In the genomic region with DNA sequence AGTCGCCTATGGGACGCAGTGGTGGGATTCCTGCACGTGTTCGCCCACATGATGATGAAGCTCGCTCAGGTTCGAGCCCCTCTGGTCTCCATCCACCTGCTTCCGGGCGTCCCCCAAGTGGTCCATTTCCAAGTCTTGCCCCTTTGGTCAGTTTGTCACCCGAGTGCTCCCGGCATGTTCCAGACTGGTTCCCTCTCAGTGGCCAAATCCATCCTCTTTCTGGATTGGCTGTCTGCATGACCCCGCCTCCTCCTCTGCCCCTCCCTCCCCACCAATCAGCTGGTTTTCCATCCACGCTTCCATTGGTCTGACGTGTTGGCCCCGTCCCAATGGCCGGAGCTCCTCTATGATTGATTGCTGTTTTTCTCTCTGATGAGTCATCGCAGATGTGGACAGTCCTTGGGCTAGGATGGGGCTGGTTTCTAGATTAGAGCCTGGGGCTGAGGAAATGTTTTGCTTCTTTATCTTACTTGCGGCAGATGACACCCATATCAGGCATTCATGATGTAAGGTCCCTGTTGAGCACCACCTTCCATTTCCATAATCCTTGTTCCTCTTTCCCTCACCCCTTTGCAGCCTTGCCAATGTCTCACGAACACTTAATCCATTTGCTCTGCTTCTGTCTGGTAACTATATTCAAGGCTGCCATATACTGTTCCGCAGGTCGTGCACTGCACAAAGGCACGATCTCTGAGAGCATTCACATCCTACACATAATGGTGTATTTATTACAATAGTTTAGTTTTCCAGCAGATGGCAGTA, we compare ENCODE assay signal across 8 cellular contexts.
DNase-seq lines count a peak whose midpoint lies in the region; ATAC-seq and TF ChIP-seq lines count a peak whose summit lies in the region.

No MANE protein-coding gene starts in this region.

- H3K27ac ChIP-seq in KMS-11 (no peak overlapping the region; the same call in 1 of the 2 replicates), SK-N-SH (ENCODE audit: low read depth in 2 of 2, low read length in 1 of 2) (peak overlapping the region; percentile 71 to 92), substantia nigra (ENCODE audit: low read depth, low read length, poor library complexity, severe bottlenecking) (peak overlapping the region; percentile 80)

- peak in 1 of 2 experiments; percentile 63; a peak in 1 of 4 replicates for TF ChIP-seq EP300 in SK-N-SH (IDR thresholded peaks at IDR 0.05; ENCODE audit: borderline replicate concordance in 1 of 2, low read depth in 1 of 2, low read length in 1 of 2)

- POLR2A ChIA-PET in SK-N-SH (lab: Yijun Ruan, JAX): interaction anchor here (0.5 to 1.7 kb wide), 5 partner anchors 75 to 386 kb away, joined by 3 to 8 read pairs (median 4); partner anchors contain the start of genes EIF3K, MRPS12 and SARS2

- no peaks in the 10 kb centered on the region for H3K36me3 Mint-ChIP-seq in chondrocyte (ENCODE audit: low read depth)

- TF ChIP-seq CTCF in KMS-11 (conservative IDR thresholded peaks at IDR 0.05; ENCODE audit: low read depth, low read length) (peak; percentile 87; the same call in 1 of the 2 replicates), SK-N-SH (IDR thresholded peaks at IDR 0.05) (peak; percentile 73), chondrocyte (IDR thresholded peaks at IDR 0.05) (peak; percentile 92)

- peaks cover 10% of the 10 kb centered on the region for H3K4me1 ChIP-seq in KMS-11 (ENCODE audit: low read depth, poor library complexity, severe bottlenecking)
- H3K4me1 ChIP-seq in SK-N-SH (ENCODE audit: control insufficient read depth in 1 of 2, insufficient read depth in 2 of 2, low read depth in 1 of 2, low read length in 1 of 2): peaks cover 4 to 17% of the 10 kb centered on the region in 2 experiments; a peak in 2 of 4 replicates

- H3K4me1 Mint-ChIP-seq in chondrocyte (ENCODE audit: low read depth): peaks cover 10% of the 10 kb centered on the region

- H3K9me2 ChIP-seq in SK-N-SH: no peaks in the 10 kb centered on the region

- H3K4me3 Mint-ChIP-seq in chondrocyte (ENCODE audit: unreplicated experiment): no peak overlapping the region

- H3F3A ChIP-seq in SK-N-SH (replicated peaks; ENCODE audit: insufficient read depth): peaks cover 10% of the 10 kb centered on the region

- H3K79me2 ChIP-seq in KMS-11 (ENCODE audit: insufficient read depth, low read depth): no peaks in the 10 kb centered on the region
- H3K79me2 ChIP-seq in SK-N-SH (ENCODE audit: insufficient read depth): no peaks in the 10 kb centered on the region

- H3K36me3 ChIP-seq in KMS-11 (ENCODE audit: insufficient read depth): no peaks in the 10 kb centered on the region
- no peaks in the 10 kb centered on the region for H3K36me3 ChIP-seq in SK-N-SH (replicated peaks in 1 of 2; ENCODE audit: control insufficient read depth in 1 of 2, insufficient read depth in 2 of 2, low read length in 1 of 2)

- DNase-seq in A172 (ENCODE audit: low spot score): peak; percentile 99
- DNase-seq in GDM1 (lab: John Stamatoyannopoulos, UW): peak; percentile 40
- peak; percentile 93 for DNase-seq in SK-N-SH
- DNase-seq in chondrocyte (ENCODE audit: low spot score): peak; percentile 82
- DNase-seq in left lobe of liver (ENCODE audit: low spot score): peak; percentile 50
- peak in 48 of 49 donors; percentile 11 to 90 (median 60) for DNase-seq in substantia nigra (lab: John Stamatoyannopoulos, UW)

- H2AFZ ChIP-seq in KMS-11 (ENCODE audit: low read depth) (peak overlapping the region; percentile 80), SK-N-SH (ENCODE audit: low read depth) (peak overlapping the region; percentile 82)

- H3K27me3 ChIP-seq in KMS-11 (ENCODE audit: insufficient read depth, low read depth) (no peaks in the 10 kb centered on the region; the same call in 1 of the 2 replicates), SK-N-SH (ENCODE audit: insufficient read depth) (no peaks in the 10 kb centered on the region)

- H3K27ac Mint-ChIP-seq in chondrocyte (ENCODE audit: unreplicated experiment): peak overlapping the region; percentile 70

- H4K20me1 ChIP-seq in KMS-11 (ENCODE audit: insufficient read depth): no peaks in the 10 kb centered on the region
- no peaks in the 10 kb centered on the region for H4K20me1 ChIP-seq in SK-N-SH (ENCODE audit: insufficient read depth)

- H3K9ac ChIP-seq in KMS-11 (no peak overlapping the region), SK-N-SH (peak overlapping the region; percentile 45; the same call in 1 of the 2 replicates)

- no peaks in the 10 kb centered on the region for H3K9me3 Mint-ChIP-seq in chondrocyte (ENCODE audit: low read depth)

- H3K9me3 ChIP-seq in SK-N-SH: no peaks in the 10 kb centered on the region

- H3K4me2 ChIP-seq in KMS-11: peak overlapping the region; percentile 49
- peak overlapping the region; percentile 67 for H3K4me2 ChIP-seq in SK-N-SH

- 12% methylated on average over 19 of the region's 21 CpGs for WGBS in SK-N-SH (ENCODE audit: low lambda C conversion rate)

- peaks cover 4% of the 10 kb centered on the region for H3K27me3 Mint-ChIP-seq in chondrocyte (ENCODE audit: low read depth)

- H3K4me3 ChIP-seq in KMS-11 (IDR thresholded peaks at IDR 0.05; ENCODE audit: insufficient read depth, low read depth, low read length): no peak overlapping the region
- peak overlapping the region; percentile 52 to 56 for H3K4me3 ChIP-seq in SK-N-SH (ENCODE audit: low read depth in 2 of 2, low read length in 1 of 2)

- CTCF ChIA-PET in SK-N-SH (lab: Yijun Ruan, JAX): interaction anchor here (0.6 to 2.5 kb wide), 17 partner anchors 11 to 642 kb away, joined by 3 to 32 read pairs (median 4); partner anchors contain the start of genes EIF3K, FAM98C and MAP4K1

- no peak for TF ChIP-seq RAD21 in SK-N-SH (IDR thresholded peaks at IDR 0.05; ENCODE audit: low read length)

- ATAC-seq in left lobe of liver (peak; percentile 95), HG03095 (IDR thresholded peaks at IDR 0.05; ENCODE audit: unreplicated experiment) (no peak)

TF ChIP-seq in SK-N-SH, 30 proteins besides CTCF, POLR2A, EP300 and RAD21 (continues in another document):
- TF ChIP-seq EZH2phosphoT487 (IDR thresholded peaks at IDR 0.05; ENCODE audit: borderline replicate concordance, low read depth) (no peak), MXI1 (IDR thresholded peaks at IDR 0.05; ENCODE audit: low read depth, low read length) (peak; percentile 74), RFX5 (IDR thresholded peaks at IDR 0.05; ENCODE audit: low read length) (peak; percentile 83), SMC3 (IDR thresholded peaks at IDR 0.05; ENCODE audit: low read depth, low read length) (peak; percentile 50; the same call in 1 of the 2 replicates), CHD2 (IDR thresholded peaks at IDR 0.05; ENCODE audit: low read length, partially characterized antibody) (peak; percentile 34), TEAD4 (IDR thresholded peaks at IDR 0.05; ENCODE audit: borderline replicate concordance, insufficient read depth) (no peak), NRF1 (IDR thresholded peaks at IDR 0.05; ENCODE audit: low read depth, low read length) (no peak), ELF1 (IDR thresholded peaks at IDR 0.05) (no peak), RCOR1 (IDR thresholded peaks at IDR 0.05; ENCODE audit: low read length) (peak; percentile 48), TCF12 (IDR thresholded peaks at IDR 0.05) (peak; percentile 73; the same call in 1 of the 2 replicates), TAF1 (IDR thresholded peaks at IDR 0.05; ENCODE audit: borderline replicate concordance, low read depth, low read length) (no peak), GABPA (IDR thresholded peaks at IDR 0.05; ENCODE audit: low read depth) (no peak)
- TF ChIP-seq, protein P1, sequence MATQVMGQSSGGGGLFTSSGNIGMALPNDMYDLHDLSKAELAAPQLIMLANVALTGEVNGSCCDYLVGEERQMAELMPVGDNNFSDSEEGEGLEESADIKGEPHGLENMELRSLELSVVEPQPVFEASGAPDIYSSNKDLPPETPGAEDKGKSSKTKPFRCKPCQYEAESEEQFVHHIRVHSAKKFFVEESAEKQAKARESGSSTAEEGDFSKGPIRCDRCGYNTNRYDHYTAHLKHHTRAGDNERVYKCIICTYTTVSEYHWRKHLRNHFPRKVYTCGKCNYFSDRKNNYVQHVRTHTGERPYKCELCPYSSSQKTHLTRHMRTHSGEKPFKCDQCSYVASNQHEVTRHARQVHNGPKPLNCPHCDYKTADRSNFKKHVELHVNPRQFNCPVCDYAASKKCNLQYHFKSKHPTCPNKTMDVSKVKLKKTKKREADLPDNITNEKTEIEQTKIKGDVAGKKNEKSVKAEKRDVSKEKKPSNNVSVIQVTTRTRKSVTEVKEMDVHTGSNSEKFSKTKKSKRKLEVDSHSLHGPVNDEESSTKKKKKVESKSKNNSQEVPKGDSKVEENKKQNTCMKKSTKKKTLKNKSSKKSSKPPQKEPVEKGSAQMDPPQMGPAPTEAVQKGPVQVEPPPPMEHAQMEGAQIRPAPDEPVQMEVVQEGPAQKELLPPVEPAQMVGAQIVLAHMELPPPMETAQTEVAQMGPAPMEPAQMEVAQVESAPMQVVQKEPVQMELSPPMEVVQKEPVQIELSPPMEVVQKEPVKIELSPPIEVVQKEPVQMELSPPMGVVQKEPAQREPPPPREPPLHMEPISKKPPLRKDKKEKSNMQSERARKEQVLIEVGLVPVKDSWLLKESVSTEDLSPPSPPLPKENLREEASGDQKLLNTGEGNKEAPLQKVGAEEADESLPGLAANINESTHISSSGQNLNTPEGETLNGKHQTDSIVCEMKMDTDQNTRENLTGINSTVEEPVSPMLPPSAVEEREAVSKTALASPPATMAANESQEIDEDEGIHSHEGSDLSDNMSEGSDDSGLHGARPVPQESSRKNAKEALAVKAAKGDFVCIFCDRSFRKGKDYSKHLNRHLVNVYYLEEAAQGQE (IDR thresholded peaks at IDR 0.05; ENCODE audit: low read depth, low read length): no peak
- TF ChIP-seq, protein P2, sequence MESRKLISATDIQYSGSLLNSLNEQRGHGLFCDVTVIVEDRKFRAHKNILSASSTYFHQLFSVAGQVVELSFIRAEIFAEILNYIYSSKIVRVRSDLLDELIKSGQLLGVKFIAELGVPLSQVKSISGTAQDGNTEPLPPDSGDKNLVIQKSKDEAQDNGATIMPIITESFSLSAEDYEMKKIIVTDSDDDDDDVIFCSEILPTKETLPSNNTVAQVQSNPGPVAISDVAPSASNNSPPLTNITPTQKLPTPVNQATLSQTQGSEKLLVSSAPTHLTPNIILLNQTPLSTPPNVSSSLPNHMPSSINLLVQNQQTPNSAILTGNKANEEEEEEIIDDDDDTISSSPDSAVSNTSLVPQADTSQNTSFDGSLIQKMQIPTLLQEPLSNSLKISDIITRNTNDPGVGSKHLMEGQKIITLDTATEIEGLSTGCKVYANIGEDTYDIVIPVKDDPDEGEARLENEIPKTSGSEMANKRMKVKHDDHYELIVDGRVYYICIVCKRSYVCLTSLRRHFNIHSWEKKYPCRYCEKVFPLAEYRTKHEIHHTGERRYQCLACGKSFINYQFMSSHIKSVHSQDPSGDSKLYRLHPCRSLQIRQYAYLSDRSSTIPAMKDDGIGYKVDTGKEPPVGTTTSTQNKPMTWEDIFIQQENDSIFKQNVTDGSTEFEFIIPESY (IDR thresholded peaks at IDR 0.05; ENCODE audit: borderline replicate concordance, low read depth): no peak

Comparison
In these comparisons a context has a peak if more than half of its experiments do, and no peak if none do; other contexts are left out.
1. DNase-seq: peak in every context shown above with its lines; median percentile 99 in A172; 93 in SK-N-SH; 82 in chondrocyte; 60 in substantia nigra; 50 in left lobe of liver; 40 in GDM1.